1 cellular context compared by ENCODE assay signal in the genomic region with DNA sequence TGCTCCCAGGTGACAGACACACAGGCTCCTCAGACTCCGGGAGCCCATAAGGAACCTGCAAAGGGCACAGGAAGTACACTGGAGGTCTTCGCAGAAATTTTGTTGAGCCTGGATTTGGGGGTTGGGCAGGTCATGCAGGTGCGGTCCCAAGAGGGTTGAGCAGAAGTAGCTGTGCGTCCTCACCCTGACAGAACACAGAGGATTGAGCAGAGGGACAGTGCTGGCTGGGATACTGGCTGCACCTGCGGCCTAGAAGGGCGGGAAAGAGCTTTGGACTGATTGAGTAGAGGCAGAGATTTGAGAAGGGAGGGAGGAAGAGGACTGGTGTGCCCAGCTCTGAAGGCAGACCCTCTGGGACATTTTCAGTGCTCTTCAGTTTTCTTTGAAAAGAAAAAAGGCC.
TF ChIP-seq lines count a peak whose summit lies in the region.

No MANE protein-coding gene starts in this region.

TF ChIP-seq in GM23338, 12 proteins besides CTCF, POLR2A, EP300 and RAD21 (continued from another document):
- TF ChIP-seq, protein P1, sequence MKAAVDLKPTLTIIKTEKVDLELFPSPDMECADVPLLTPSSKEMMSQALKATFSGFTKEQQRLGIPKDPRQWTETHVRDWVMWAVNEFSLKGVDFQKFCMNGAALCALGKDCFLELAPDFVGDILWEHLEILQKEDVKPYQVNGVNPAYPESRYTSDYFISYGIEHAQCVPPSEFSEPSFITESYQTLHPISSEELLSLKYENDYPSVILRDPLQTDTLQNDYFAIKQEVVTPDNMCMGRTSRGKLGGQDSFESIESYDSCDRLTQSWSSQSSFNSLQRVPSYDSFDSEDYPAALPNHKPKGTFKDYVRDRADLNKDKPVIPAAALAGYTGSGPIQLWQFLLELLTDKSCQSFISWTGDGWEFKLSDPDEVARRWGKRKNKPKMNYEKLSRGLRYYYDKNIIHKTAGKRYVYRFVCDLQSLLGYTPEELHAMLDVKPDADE (IDR thresholded peaks at IDR 0.05), result no peak
